Comparison of ENCODE assay signal across 22 cellular contexts in the genomic region with DNA sequence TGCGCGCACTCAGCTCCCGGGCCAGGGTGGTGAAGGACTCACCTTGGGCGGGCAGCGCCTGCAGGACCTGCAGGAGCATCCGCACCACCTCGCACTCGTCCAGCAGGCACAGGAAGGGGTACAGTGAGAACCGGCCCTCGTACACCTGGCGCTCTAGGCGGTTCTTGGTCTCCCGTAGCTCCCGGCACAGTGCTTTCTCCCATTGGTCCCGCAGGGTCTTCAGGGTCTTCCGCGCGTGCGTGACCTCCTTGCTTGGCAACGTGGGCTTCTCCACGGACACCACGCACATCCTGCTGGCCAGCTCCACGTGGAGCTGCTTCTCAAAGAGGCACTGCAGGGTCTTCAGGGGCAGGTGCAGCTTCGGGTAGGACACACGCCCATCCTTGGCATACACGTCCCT.
DNase-seq lines count a peak whose midpoint lies in the region; ATAC-seq, FAIRE-seq and TF ChIP-seq lines count a peak whose summit lies in the region.
"Had no signal": no experiment of that assay in that cellular context is flagged by ENCODE, and none has a peak within 500 bp of the region (broad histone marks: within the 10 kb centered on the region; RNA-seq: fewer than 3 reads in every experiment).

No MANE protein-coding gene starts in this region.

- peaks cover 29% of the 10 kb centered on the region for H3K27me3 Mint-ChIP-seq in activated CD4-positive, alpha-beta T cell treated with anti-CD3 and anti-CD28 coated beads, Interleukin-2, amount 10 ng/mL, durations not matched to agents 7 days and 5 days
- peaks cover 45% of the 10 kb centered on the region for H3K27me3 Mint-ChIP-seq in central memory CD8-positive, alpha-beta T cell

- H4K20me1 ChIP-seq in Loucy (ENCODE audit: insufficient read depth, low read length, poor library complexity, severe bottlenecking) = no peaks in the 10 kb centered on the region

- no peaks in the 10 kb centered on the region for H3F3A ChIP-seq in Loucy (ENCODE audit: low read depth)

- H3K9me3 ChIP-seq in Loucy (ENCODE audit: insufficient read depth, low read depth, low read length) = no peaks in the 10 kb centered on the region

- no peak overlapping the region for H3K9ac ChIP-seq in Loucy (ENCODE audit: low read depth, low read length, poor library complexity, severe bottlenecking)

- FAIRE-seq in GM19239 (lab: Jason Lieb, UNC) = no peak
- FAIRE-seq: GM12878 had no signal

- ATAC-seq in central memory CD8-positive, alpha-beta T cell (replicated peaks; ENCODE audit: extremely low read depth, poor library complexity, severe bottlenecking) = no peak
- no peak for ATAC-seq in stimulated activated effector memory CD8-positive, alpha-beta T cell treated with anti-CD3 and anti-CD28 coated beads, Interleukin-12 subunit alpha, Interleukin-12 subunit beta, amount 100 ng/mL, for 72 hours
- ATAC-seq: GM12878 had no signal

- no peak for TF ChIP-seq CTCF in Loucy (conservative IDR thresholded peaks at IDR 0.05; ENCODE audit: low read length)

- H3K36me3 ChIP-seq in Loucy (ENCODE audit: insufficient read depth, low read length) = no peaks in the 10 kb centered on the region

- H3K79me2 ChIP-seq in Loucy (ENCODE audit: insufficient read depth, low read length) = no peaks in the 10 kb centered on the region

- no peak for DNase-seq in activated CD4-positive, alpha-beta T cell treated with anti-CD3 and anti-CD28 coated beads, Interleukin-2, amount 10 ng/mL, durations not matched to agents 7 days and 5 days
- no peak for DNase-seq in activated CD4-positive, alpha-beta T cell treated with anti-CD3 and anti-CD28 coated beads, Interleukin-2, amount 50 U/mL, for 48 hours
- no peak for DNase-seq in central memory CD8-positive, alpha-beta T cell (ENCODE audit: low spot score in 2 of 2)
- no peak for DNase-seq in stimulated activated effector memory CD8-positive, alpha-beta T cell treated with anti-CD3 and anti-CD28 coated beads, Interleukin-12 subunit alpha, Interleukin-12 subunit beta, amount 100 ng/mL, for 72 hours (ENCODE audit: low spot score in 2 of 2)
- DNase-seq in GM19239 (ENCODE audit: insufficient read length, low spot score) (no peak), HPDE6-E6E7 (ENCODE audit: extremely low spot score) (no peak)
- no peak for DNase-seq in stimulated activated CD4-positive, alpha-beta T cell treated with anti-CD3 and anti-CD28 coated beads, Interleukin-4, amount 100 ng/mL, for 1 hour
- DNase-seq: 8988T; ACHN; Caco-2; CD4-positive, alpha-beta T cell; DMS79; GDM1; KBM-7; MM.1S; NCI-H446 treated with DMSO at 0.1 percent for 48 hours; NK-92 treated with Interleukin-12 subunit alpha and Interleukin-12 subunit beta, amount 100 ng/mL, for 24 hours; PC-3 had no signal

- no peaks in the 10 kb centered on the region for H3K9me2 ChIP-seq in Loucy (replicated peaks; ENCODE audit: low read depth, low read length)

- H3K27me3 ChIP-seq in Loucy (ENCODE audit: insufficient read depth, low read length, poor library complexity, severe bottlenecking) = no peaks in the 10 kb centered on the region

- no peak overlapping the region for H3K4me3 ChIP-seq in Loucy (ENCODE audit: low read length, poor library complexity, severe bottlenecking)
- H3K4me3 ChIP-seq: GM12878, GM23338 had no signal

- H3K4me1 ChIP-seq in Loucy (ENCODE audit: insufficient read depth, low read length, poor library complexity, severe bottlenecking) = peaks cover 3% of the 10 kb centered on the region

- CTCF ChIA-PET in activated CD4-positive, alpha-beta T cell treated with anti-CD3 and anti-CD28 coated beads, Interleukin-2, amount 10 ng/mL, durations not matched to agents 7 days and 5 days (lab: Charles Lee) = no interaction called here

- H3K36me3 Mint-ChIP-seq in activated CD4-positive, alpha-beta T cell treated with anti-CD3 and anti-CD28 coated beads, Interleukin-2, amount 10 ng/mL, durations not matched to agents 7 days and 5 days (ENCODE audit: low read depth) = no peaks in the 10 kb centered on the region
- H3K36me3 Mint-ChIP-seq in central memory CD8-positive, alpha-beta T cell (ENCODE audit: insufficient read depth) = peaks cover 2% of the 10 kb centered on the region
- no peaks in the 10 kb centered on the region for H3K36me3 Mint-ChIP-seq in stimulated activated effector memory CD8-positive, alpha-beta T cell treated with anti-CD3 and anti-CD28 coated beads, Interleukin-12 subunit alpha, Interleukin-12 subunit beta, amount 100 ng/mL, for 72 hours

- peak overlapping the region; percentile 74 for H3K4me2 ChIP-seq in Loucy (ENCODE audit: low read depth, low read length, poor library complexity, severe bottlenecking)
- H3K4me2 ChIP-seq: GM23338 had no signal

- peak overlapping the region; percentile 90; the same call in 1 of the 2 replicates for H2AFZ ChIP-seq in Loucy (ENCODE audit: low read length)

- peak overlapping the region; percentile 10 for H3K4me3 Mint-ChIP-seq in activated CD4-positive, alpha-beta T cell treated with anti-CD3 and anti-CD28 coated beads, Interleukin-2, amount 10 ng/mL, durations not matched to agents 7 days and 5 days
- peak overlapping the region; percentile 32 for H3K4me3 Mint-ChIP-seq in central memory CD8-positive, alpha-beta T cell
- H3K4me3 Mint-ChIP-seq in stimulated activated effector memory CD8-positive, alpha-beta T cell treated with anti-CD3 and anti-CD28 coated beads, Interleukin-12 subunit alpha, Interleukin-12 subunit beta, amount 100 ng/mL, for 72 hours = peak overlapping the region; percentile 22
- H3K4me3 Mint-ChIP-seq: CD4-positive, alpha-beta T cell; GM23338; H9 had no signal

- no peak overlapping the region for H3K27ac Mint-ChIP-seq in activated CD4-positive, alpha-beta T cell treated with anti-CD3 and anti-CD28 coated beads, Interleukin-2, amount 10 ng/mL, durations not matched to agents 7 days and 5 days
- no peak overlapping the region for H3K27ac Mint-ChIP-seq in central memory CD8-positive, alpha-beta T cell (ENCODE audit: low read depth)
- H3K27ac Mint-ChIP-seq in stimulated activated effector memory CD8-positive, alpha-beta T cell treated with anti-CD3 and anti-CD28 coated beads, Interleukin-12 subunit alpha, Interleukin-12 subunit beta, amount 100 ng/mL, for 72 hours = no peak overlapping the region
- H3K27ac Mint-ChIP-seq: CD4-positive, alpha-beta T cell; GM23338 had no signal

- H3K4me1 Mint-ChIP-seq in activated CD4-positive, alpha-beta T cell treated with anti-CD3 and anti-CD28 coated beads, Interleukin-2, amount 10 ng/mL, durations not matched to agents 7 days and 5 days = no peaks in the 10 kb centered on the region
- H3K4me1 Mint-ChIP-seq in central memory CD8-positive, alpha-beta T cell = no peaks in the 10 kb centered on the region
- no peaks in the 10 kb centered on the region for H3K4me1 Mint-ChIP-seq in stimulated activated effector memory CD8-positive, alpha-beta T cell treated with anti-CD3 and anti-CD28 coated beads, Interleukin-12 subunit alpha, Interleukin-12 subunit beta, amount 100 ng/mL, for 72 hours

- no peaks in the 10 kb centered on the region for H3K9me3 Mint-ChIP-seq in activated CD4-positive, alpha-beta T cell treated with anti-CD3 and anti-CD28 coated beads, Interleukin-2, amount 10 ng/mL, durations not matched to agents 7 days and 5 days
- H3K9me3 Mint-ChIP-seq in central memory CD8-positive, alpha-beta T cell = no peaks in the 10 kb centered on the region
- no peaks in the 10 kb centered on the region for H3K9me3 Mint-ChIP-seq in stimulated activated effector memory CD8-positive, alpha-beta T cell treated with anti-CD3 and anti-CD28 coated beads, Interleukin-12 subunit alpha, Interleukin-12 subunit beta, amount 100 ng/mL, for 72 hours
- H3K9me3 Mint-ChIP-seq: GM23338 had no signal

- POLR2A ChIA-PET in activated CD4-positive, alpha-beta T cell treated with anti-CD3 and anti-CD28 coated beads, Interleukin-2, amount 10 ng/mL, durations not matched to agents 7 days and 5 days (lab: Charles Lee) = no interaction called here
